Comparison of ENCODE assay signal across 1 cellular context in the genomic region with DNA sequence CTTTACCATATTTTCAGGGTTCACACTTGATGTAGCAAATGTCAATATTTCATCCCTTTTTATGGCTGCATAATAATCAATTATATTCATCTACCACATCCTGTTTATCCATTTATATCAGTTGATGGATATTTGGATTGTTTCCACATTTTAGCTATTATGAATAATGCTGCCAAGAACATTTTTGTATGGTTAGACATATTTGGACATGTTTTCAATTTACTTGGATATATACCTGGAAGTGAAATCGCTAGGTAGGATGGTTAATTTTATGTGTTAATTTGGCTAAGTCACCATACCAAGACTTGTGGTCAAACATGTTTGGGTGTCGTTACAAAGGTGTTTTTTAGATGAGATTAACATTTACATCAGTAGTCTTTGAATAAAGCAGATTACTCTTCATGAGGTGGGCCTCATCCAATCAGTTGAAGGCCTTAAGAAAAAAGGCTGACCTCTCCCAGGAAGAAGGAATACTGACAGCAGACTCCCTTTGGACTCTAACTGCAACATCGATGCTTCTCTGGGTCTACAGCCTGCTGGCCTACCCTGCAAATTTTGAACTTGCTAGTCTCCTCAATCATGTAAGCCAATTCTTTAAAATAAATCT.
TF ChIP-seq lines count a peak whose summit lies in the region.

No MANE protein-coding gene starts in this region.

TF ChIP-seq in SK-N-SH, 30 proteins besides CTCF, POLR2A, EP300 and RAD21 (continued from another document):
- TF ChIP-seq NFIC (IDR thresholded peaks at IDR 0.05; ENCODE audit: borderline replicate concordance) (peak; percentile 64; the same call in 1 of the 2 replicates), FOXM1 (IDR thresholded peaks at IDR 0.05; ENCODE audit: low read depth) (no peak), TCF12 (IDR thresholded peaks at IDR 0.05) (peak; percentile 72)
- TF ChIP-seq, protein P1, sequence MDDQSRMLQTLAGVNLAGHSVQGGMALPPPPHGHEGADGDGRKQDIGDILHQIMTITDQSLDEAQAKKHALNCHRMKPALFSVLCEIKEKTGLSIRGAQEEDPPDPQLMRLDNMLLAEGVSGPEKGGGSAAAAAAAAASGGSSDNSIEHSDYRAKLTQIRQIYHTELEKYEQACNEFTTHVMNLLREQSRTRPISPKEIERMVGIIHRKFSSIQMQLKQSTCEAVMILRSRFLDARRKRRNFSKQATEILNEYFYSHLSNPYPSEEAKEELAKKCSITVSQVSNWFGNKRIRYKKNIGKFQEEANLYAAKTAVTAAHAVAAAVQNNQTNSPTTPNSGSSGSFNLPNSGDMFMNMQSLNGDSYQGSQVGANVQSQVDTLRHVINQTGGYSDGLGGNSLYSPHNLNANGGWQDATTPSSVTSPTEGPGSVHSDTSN (IDR thresholded peaks at IDR 0.05), result peak; percentile 57; the same call in 1 of the 2 replicates
